13 cellular contexts compared by ENCODE assay signal in genomic region chr3:13132281-13132680, GRCh38. TPM values are rescaled to one million over a fixed set of nuclear protein-coding genes. Genes with fewer than 3 reads are reported as not detected.
DNase-seq lines count a peak whose midpoint lies in the region; ATAC-seq and TF ChIP-seq lines count a peak whose summit lies in the region.
"Had no signal": no experiment of that assay in that cellular context is flagged by ENCODE, and none has a peak within 500 bp of the region (broad histone marks: within the 10 kb centered on the region; RNA-seq: fewer than 3 reads in every experiment).

No MANE protein-coding gene starts in this region.

- intact Hi-C loops in cardiac septum (cut with DNase I), result no loop called here
- intact Hi-C loops in right cardiac atrium (cut with DNase I), result no loop called here
- intact Hi-C loops in posterior vena cava (cut with DNase I), result no loop called here

- H3K27ac ChIP-seq in right cardiac atrium (ENCODE audit: low read length), result no peak overlapping the region
- H3K27ac ChIP-seq in coronary artery, result no peak overlapping the region
- H3K27ac ChIP-seq: C4-2B had no signal

- H3K4me3 ChIP-seq in right cardiac atrium (ENCODE audit: low read length) (no peak overlapping the region), coronary artery (no peak overlapping the region)
- H3K4me3 ChIP-seq: HAP-1 had no signal

- no peaks in the 10 kb centered on the region for H3K9me3 ChIP-seq in right cardiac atrium (ENCODE audit: control insufficient read depth, low read length)
- H3K9me3 ChIP-seq: HAP-1 had no signal

- no peak for TF ChIP-seq CTCF in coronary artery (IDR thresholded peaks at IDR 0.05)

- no peaks in the 10 kb centered on the region for H3K4me1 ChIP-seq in right cardiac atrium (ENCODE audit: control insufficient read depth, insufficient read depth, low read length)
- H3K4me1 ChIP-seq: HAP-1 had no signal

- ATAC-seq in right cardiac atrium (no peak), esophagus mucosa (no peak)

- H3K27me3 ChIP-seq in right cardiac atrium (ENCODE audit: control insufficient read depth, insufficient read depth), result no peaks in the 10 kb centered on the region

- WGBS in right cardiac atrium, result 78% methylated on average over 4 of the region's 4 CpGs

- DNase-seq in cardiac septum (ENCODE audit: low spot score) (peak; percentile 39), right cardiac atrium (no peak), coronary artery (ENCODE audit: low spot score) (peak; percentile 60), posterior vena cava (ENCODE audit: low spot score) (peak; percentile 60), NCI-H2171 (lab: John Stamatoyannopoulos, UW) (no peak)
- no peak for DNase-seq in activated CD4-positive, alpha-beta T cell treated with anti-CD3 and anti-CD28 coated beads for 4 hours
- DNase-seq: CD4-positive, alpha-beta memory T cell; DMS153; DMS79 treated with DMSO at 0.1 percent for 48 hours; EL had no signal

RNA-seq across cellular contexts. Expression of gene IQSEC1, which starts 59.1 kb away (rescaled TPM):
- total RNA-seq in cardiac septum (59.7 TPM), right cardiac atrium (10 to 100 TPM; 51.4 to 72.6 (median 66.4) TPM), posterior vena cava (10 to 100 TPM; 53.5 to 60.7 TPM), esophagus mucosa (9.4 TPM)
- polyA plus RNA-seq in right cardiac atrium, result 31.1 TPM

Comparison
In these comparisons a context has a peak if more than half of its experiments do, and no peak if none do; other contexts are left out.
1. DNase-seq: peak in cardiac septum (single experiment), coronary artery (single experiment) and posterior vena cava (single experiment); none in right cardiac atrium (0 of 3), NCI-H2171 (single experiment) and activated CD4-positive, alpha-beta T cell treated with anti-CD3 and anti-CD28 coated beads for 4 hours (0 of 2).